ENCODE assay signal across 33 cellular contexts in the genomic region with DNA sequence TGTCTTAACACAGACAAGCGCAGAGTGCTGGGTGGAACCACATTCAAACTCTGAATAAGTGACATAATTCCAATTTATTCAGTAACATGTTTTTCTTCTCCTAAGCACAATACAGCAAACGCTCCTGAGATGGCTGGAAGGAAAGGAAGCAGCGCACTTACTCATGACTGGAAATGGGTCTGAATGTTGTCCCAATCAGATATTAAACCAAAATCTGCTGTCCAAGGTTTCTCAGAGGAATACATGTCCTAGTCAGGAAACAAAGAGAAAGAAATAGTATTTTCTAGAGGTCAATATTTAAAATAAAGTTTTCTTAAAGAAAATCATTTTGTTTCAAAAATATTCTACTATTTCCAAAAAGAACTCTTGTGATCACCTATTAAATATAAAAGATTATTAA.
"Had no signal": no experiment of that assay in that cellular context is flagged by ENCODE, and none has a peak within 500 bp of the region (broad histone marks: within the 10 kb centered on the region; RNA-seq: fewer than 3 reads in every experiment).

No MANE protein-coding gene starts in this region.

- H3K36me3 ChIP-seq: ascending aorta, breast epithelium, cardiac muscle cell, colonic mucosa, gastrocnemius medialis, heart left ventricle, WERI-Rb-1 had no signal

- H3K27ac Mint-ChIP-seq: activated CD4-positive, alpha-beta memory T cell treated with anti-CD3 and anti-CD28 coated beads, Interleukin-2, amount 10 ng/mL, durations not matched to agents 7 days and 5 days; activated CD4-positive, alpha-beta T cell treated with anti-CD3 and anti-CD28 coated beads for 36 hours; activated CD4-positive, alpha-beta T cell treated with anti-CD3 and anti-CD28 coated beads, Interleukin-2, amount 10 ng/mL, durations not matched to agents 24 days and 14 days; activated naive CD4-positive, alpha-beta T cell treated with anti-CD3 and anti-CD28 coated beads, Interleukin-2, amount 10 ng/mL, durations not matched to agents 7 days and 5 days; activated naive CD4-positive, alpha-beta T cell treated with anti-CD3 and anti-CD28 coated beads, Interleukin-2, amount 50 U/mL, for 72 hours; activated naive CD8-positive, alpha-beta T cell treated with anti-CD3 and anti-CD28 coated beads, Interleukin-2, amount 10 ng/mL, durations not matched to agents 7 days and 5 days; activated T-cell treated with anti-CD3 and anti-CD28 coated beads, Interleukin-2, amount 50 U/mL, for 24 hours; activated T-cell treated with anti-CD3 and anti-CD28 coated beads, Interleukin-2, amount 50 U/mL, for 72 hours; brain; T-helper 17 cell; T-helper 2 cell treated with Interferon-gamma antibody and Interleukin-4, amounts not matched to agents 5 μg/mL and 100 μg/mL, for 36 hours had no signal

- H3K36me3 Mint-ChIP-seq: activated naive CD4-positive, alpha-beta T cell treated with anti-CD3 and anti-CD28 coated beads, Interleukin-2, amount 10 ng/mL, durations not matched to agents 7 days and 5 days; activated naive CD4-positive, alpha-beta T cell treated with anti-CD3 and anti-CD28 coated beads, Interleukin-2, amount 50 U/mL, for 72 hours had no signal

- H3K27me3 Mint-ChIP-seq: activated B cell treated with CpG ODN at 0.5 μM for 24 hours; activated CD4-positive, alpha-beta T cell treated with anti-CD3 and anti-CD28 coated beads for 36 hours; activated naive CD8-positive, alpha-beta T cell treated with anti-CD3 and anti-CD28 coated beads, Interleukin-2, amount 10 ng/mL, durations not matched to agents 7 days and 5 days; brain had no signal

- H3K27me3 ChIP-seq: ascending aorta, breast epithelium, cardiac muscle cell, colonic mucosa, dorsolateral prefrontal cortex, gastrocnemius medialis, heart left ventricle had no signal

- ATAC-seq: activated CD4-positive, alpha-beta T cell treated with anti-CD3 and anti-CD28 coated beads for 36 hours; activated naive CD4-positive, alpha-beta T cell treated with anti-CD3 and anti-CD28 coated beads, Interleukin-2, amount 50 U/mL, for 72 hours; activated T-cell treated with anti-CD3 and anti-CD28 coated beads, Interleukin-2, amount 50 U/mL, for 72 hours; esophagus mucosa; gastrocnemius medialis; heart left ventricle; T-helper 17 cell had no signal

- H3K9me3 Mint-ChIP-seq: activated B cell treated with CpG ODN at 0.5 μM for 24 hours; activated CD4-positive, alpha-beta memory T cell treated with anti-CD3 and anti-CD28 coated beads, Interleukin-2, amount 10 ng/mL, durations not matched to agents 7 days and 5 days; activated CD4-positive, alpha-beta T cell treated with anti-CD3 and anti-CD28 coated beads, Interleukin-2, amount 10 ng/mL, durations not matched to agents 24 days and 14 days; activated naive CD4-positive, alpha-beta T cell treated with anti-CD3 and anti-CD28 coated beads, Interleukin-2, amount 10 ng/mL, durations not matched to agents 7 days and 5 days; activated naive CD4-positive, alpha-beta T cell treated with anti-CD3 and anti-CD28 coated beads, Interleukin-2, amount 50 U/mL, for 72 hours; activated naive CD8-positive, alpha-beta T cell treated with anti-CD3 and anti-CD28 coated beads, Interleukin-2, amount 10 ng/mL, durations not matched to agents 7 days and 5 days; activated T-cell treated with anti-CD3 and anti-CD28 coated beads, Interleukin-2, amount 50 U/mL, for 24 hours; activated T-cell treated with anti-CD3 and anti-CD28 coated beads, Interleukin-2, amount 50 U/mL, for 72 hours; endodermal cell; T-helper 2 cell treated with Interferon-gamma antibody and Interleukin-4, amounts not matched to agents 5 μg/mL and 100 μg/mL, for 36 hours had no signal

- H3K4me1 ChIP-seq: ascending aorta, breast epithelium, gastrocnemius medialis had no signal

- H3K27ac ChIP-seq: ascending aorta, breast epithelium, cardiac muscle cell, colonic mucosa, dorsolateral prefrontal cortex, gastrocnemius medialis, heart left ventricle, WERI-Rb-1 had no signal

- H3K4me1 Mint-ChIP-seq: activated CD4-positive, alpha-beta T cell treated with anti-CD3 and anti-CD28 coated beads, Interleukin-2, amount 10 ng/mL, durations not matched to agents 24 days and 14 days; activated naive CD4-positive, alpha-beta T cell treated with anti-CD3 and anti-CD28 coated beads, Interleukin-2, amount 10 ng/mL, durations not matched to agents 7 days and 5 days had no signal

- H3K4me3 Mint-ChIP-seq: activated CD4-positive, alpha-beta memory T cell treated with anti-CD3 and anti-CD28 coated beads, Interleukin-2, amount 10 ng/mL, durations not matched to agents 7 days and 5 days; activated CD4-positive, alpha-beta T cell treated with anti-CD3 and anti-CD28 coated beads for 36 hours; activated CD4-positive, alpha-beta T cell treated with anti-CD3 and anti-CD28 coated beads, Interleukin-2, amount 10 ng/mL, durations not matched to agents 24 days and 14 days; activated naive CD4-positive, alpha-beta T cell treated with anti-CD3 and anti-CD28 coated beads, Interleukin-2, amount 10 ng/mL, durations not matched to agents 7 days and 5 days; activated naive CD8-positive, alpha-beta T cell treated with anti-CD3 and anti-CD28 coated beads, Interleukin-2, amount 10 ng/mL, durations not matched to agents 7 days and 5 days; activated T-cell treated with anti-CD3 and anti-CD28 coated beads, Interleukin-2, amount 50 U/mL, for 24 hours; activated T-cell treated with anti-CD3 and anti-CD28 coated beads, Interleukin-2, amount 50 U/mL, for 72 hours; brain; endodermal cell; T-helper 17 cell; T-helper 2 cell treated with Interferon-gamma antibody and Interleukin-4, amounts not matched to agents 5 μg/mL and 100 μg/mL, for 36 hours had no signal

- H3K9me3 ChIP-seq: ascending aorta, breast epithelium, colonic mucosa, gastrocnemius medialis, heart left ventricle had no signal

- DNase-seq: activated B cell treated with CpG ODN at 0.5 μM for 24 hours; activated CD4-positive, alpha-beta memory T cell treated with anti-CD3 and anti-CD28 coated beads, Interleukin-2, amount 10 ng/mL, durations not matched to agents 7 days and 5 days; activated CD4-positive, alpha-beta T cell treated with anti-CD3 and anti-CD28 coated beads for 36 hours; activated CD4-positive, alpha-beta T cell treated with anti-CD3 and anti-CD28 coated beads, Interleukin-2, amount 10 ng/mL, durations not matched to agents 24 days and 14 days; activated CD4-positive, CD25-positive, alpha-beta regulatory T cell treated with anti-CD3 and anti-CD28 coated beads, Interleukin-2, amount 50 U/mL, for 72 hours; activated CD8-positive, alpha-beta memory T cell treated with anti-CD3 and anti-CD28 coated beads, Interleukin-2, amount 50 U/mL, for 48 hours; activated gamma-delta T cell; activated naive CD4-positive, alpha-beta T cell; activated naive CD4-positive, alpha-beta T cell treated with anti-CD3 and anti-CD28 coated beads, Interleukin-2, amount 10 ng/mL, durations not matched to agents 7 days and 5 days; activated naive CD8-positive, alpha-beta T cell treated with anti-CD3 and anti-CD28 coated beads, Interleukin-2, amount 10 ng/mL, durations not matched to agents 7 days and 5 days; activated T-cell treated with anti-CD3 and anti-CD28 coated beads for 4 hours; activated T-cell treated with anti-CD3 and anti-CD28 coated beads, Interleukin-2, amount 50 U/mL, for 24 hours; activated T-cell treated with anti-CD3 and anti-CD28 coated beads, Interleukin-2, amount 50 U/mL, for 72 hours; central memory CD4-positive, alpha-beta T cell; cerebellar nuclear complex; colonic mucosa; dorsolateral prefrontal cortex; effector memory CD4-positive, alpha-beta T cell; endodermal cell; foreskin fibroblast; gastrocnemius medialis; glutamatergic neuron; heart left ventricle; T-helper 17 cell; T1000; WERI-Rb-1 had no signal

- H3K4me3 ChIP-seq: ascending aorta, breast epithelium, cardiac muscle cell, colonic mucosa, dorsolateral prefrontal cortex, gastrocnemius medialis, heart left ventricle had no signal
